Comparison of ENCODE assay signal across 9 cellular contexts in genomic region chr12:55973598-55974307, GRCh38. TPM values are rescaled to one million over a fixed set of nuclear protein-coding genes. Genes with fewer than 3 reads are reported as not detected.
DNase-seq lines count a peak whose midpoint lies in the region; ATAC-seq and TF ChIP-seq lines count a peak whose summit lies in the region.
"Had no signal": no experiment of that assay in that cellular context is flagged by ENCODE, and none has a peak within 500 bp of the region (broad histone marks: within the 10 kb centered on the region; RNA-seq: fewer than 3 reads in every experiment).

Gene RAB5B (plus strand): TSS chr12:55974078. CDS start chr12:55986961, 12,883 bp downstream.

- H3K27ac Mint-ChIP-seq in central memory CD8-positive, alpha-beta T cell (ENCODE audit: low read depth), result no peak within 1 kb of the TSS

- no peaks in the 10 kb centered on the region for H3K27me3 ChIP-seq in spleen (replicated peaks in 1 of 7)

- no peaks in the 10 kb centered on the region for H3K9me3 Mint-ChIP-seq in central memory CD8-positive, alpha-beta T cell

- intact Hi-C loops in spleen (cut with DNase I; ENCODE audit: low total_unique reads), result no loop called here

- TF ChIP-seq CTCF in AG10803 (conservative IDR thresholded peaks at IDR 0.05; ENCODE audit: low read length) (no peak), spleen (IDR thresholded peaks at IDR 0.05 in 8 of 11, conservative IDR thresholded peaks at IDR 0.05 in 3 of 11) (peak in 7 of 11 experiments; percentile 34 to 56 (median 42))

- H3K27me3 Mint-ChIP-seq in central memory CD8-positive, alpha-beta T cell, result no peaks in the 10 kb centered on the region
- H3K27me3 Mint-ChIP-seq: activated naive CD8-positive, alpha-beta T cell had no signal

- H3K4me3 ChIP-seq in AG10803 (ENCODE audit: low read length) (peak within 1 kb of the TSS; percentile 96), spleen (peak within 1 kb of the TSS; percentile 75 to 98 (median 84))

- no peaks in the 10 kb centered on the region for H3K9me3 ChIP-seq in spleen

- H3K36me3 Mint-ChIP-seq in central memory CD8-positive, alpha-beta T cell (ENCODE audit: insufficient read depth), result no peaks in the 10 kb centered on the region

- 0 to 1% (median 0%) methylated on average over 33 to 39 of the region's 39 CpGs for WGBS in spleen, 5 donors

- peak; percentile 100 for DNase-seq in AG10803 (ENCODE audit: low read depth)
- peak; percentile 100 for DNase-seq in NCI-H345 treated with DMSO at 0.1 percent for 48 hours (lab: John Stamatoyannopoulos, UW; ENCODE audit: unreplicated experiment)
- DNase-seq in activated CD4-positive, CD25-positive, alpha-beta regulatory T cell (lab: John Stamatoyannopoulos, UW), result peak; percentile 90 to 97 (median 94)
- peak; percentile 89 to 99 for DNase-seq in central memory CD8-positive, alpha-beta T cell (ENCODE audit: low spot score in 2 of 2)
- peak; percentile 100 for DNase-seq in inferior parietal cortex (ENCODE audit: extremely low spot score)
- peak; percentile 99 for DNase-seq in spleen

- H3K4me3 Mint-ChIP-seq in central memory CD8-positive, alpha-beta T cell, result no peak within 1 kb of the TSS
- H3K4me3 Mint-ChIP-seq: activated naive CD8-positive, alpha-beta T cell had no signal

- peak; percentile 84 to 97 (median 91) for TF ChIP-seq POLR2A in spleen (IDR thresholded peaks at IDR 0.05)

- ATAC-seq in GM19035 (IDR thresholded peaks at IDR 0.05; ENCODE audit: unreplicated experiment) (peak; percentile 94), HG03342 (IDR thresholded peaks at IDR 0.05; ENCODE audit: unreplicated experiment) (peak; percentile 91)
- peak; percentile 91 for ATAC-seq in central memory CD8-positive, alpha-beta T cell (replicated peaks; ENCODE audit: extremely low read depth, poor library complexity, severe bottlenecking)

- H3K27ac ChIP-seq in spleen, result peak within 1 kb of the TSS; percentile 93 to 98 (median 96)

- peaks cover 0 to 50% (median 2%) of the 10 kb centered on the region in 6 donors for H3K36me3 ChIP-seq in spleen

- H3K4me1 Mint-ChIP-seq in central memory CD8-positive, alpha-beta T cell, result peaks cover 16% of the 10 kb centered on the region

- peaks cover 24 to 70% (median 53%) of the 10 kb centered on the region in 6 donors for H3K4me1 ChIP-seq in spleen

RNA-seq across cellular contexts. Expression of gene RAB5B, which starts in this region (rescaled TPM):
- total RNA-seq in spleen, result 100 to 1,000 TPM in 1 of 7 donors, 10 to 100 TPM in 6; 70.5 to 101 (median 94.4) TPM
- polyA plus RNA-seq in spleen, result 10 to 100 TPM; 30.9 to 48.4 (median 35.1) TPM

Comparison
In these comparisons a context has a peak if more than half of its experiments do, and no peak if none do; other contexts are left out.
1. Peak in every context shown above with its lines: DNase-seq, ATAC-seq, H3K4me3 ChIP-seq and H3K27ac ChIP-seq.